In genomic region chrX:52988985-52989917, GRCh38 we compare ENCODE assay signal across 12 cellular contexts. TPM values are rescaled to one million over a fixed set of nuclear protein-coding genes. Genes with fewer than 3 reads are reported as not detected.
DNase-seq lines count a peak whose midpoint lies in the region; ATAC-seq and TF ChIP-seq lines count a peak whose summit lies in the region.
"Had no signal": no experiment of that assay in that cellular context is flagged by ENCODE, and none has a peak within 500 bp of the region (broad histone marks: within the 10 kb centered on the region; RNA-seq: fewer than 3 reads in every experiment).

No MANE protein-coding gene starts in this region.

- intact Hi-C loops in heart right ventricle (cut with DNase I): no loop called here

- no peaks in the 10 kb centered on the region for H3K36me3 ChIP-seq in heart right ventricle
- no peaks in the 10 kb centered on the region for H3K36me3 ChIP-seq in suprapubic skin

- 81 to 85% methylated on average over 14 of the region's 14 CpGs for WGBS in heart right ventricle, 2 donors
- 78% methylated on average over 13 of the region's 14 CpGs for WGBS in suprapubic skin

- H3K27ac ChIP-seq in RWPE1 (no peak overlapping the region), heart right ventricle (peak overlapping the region in 7 of 10 donors; percentile 28 to 58 (median 48)), suprapubic skin (peak overlapping the region; percentile 14), coronary artery (peak overlapping the region in 1 of 2 donors; percentile 68)

- H3K4me3 ChIP-seq in heart right ventricle: no peak overlapping the region
- no peak overlapping the region for H3K4me3 ChIP-seq in suprapubic skin
- H3K4me3 ChIP-seq in coronary artery: no peak overlapping the region

- no peak for TF ChIP-seq CTCF in RWPE1 (conservative IDR thresholded peaks at IDR 0.05; ENCODE audit: low read depth)
- TF ChIP-seq CTCF in heart right ventricle (IDR thresholded peaks at IDR 0.05): no peak
- no peak for TF ChIP-seq CTCF in suprapubic skin (IDR thresholded peaks at IDR 0.05)
- no peak for TF ChIP-seq CTCF in coronary artery (IDR thresholded peaks at IDR 0.05)

- ATAC-seq in heart right ventricle: peak in 4 of 8 donors; percentile 21 to 40 (median 32)

- H3K9me3 ChIP-seq in heart right ventricle (no peaks in the 10 kb centered on the region), suprapubic skin (no peaks in the 10 kb centered on the region)

- peaks cover 0 to 37% (median 0%) of the 10 kb centered on the region in 7 donors for H3K27me3 ChIP-seq in heart right ventricle
- no peaks in the 10 kb centered on the region for H3K27me3 ChIP-seq in suprapubic skin

- POLR2A ChIA-PET in RWPE1 (lab: Yijun Ruan, JAX; ENCODE audit: low non-redundant PET): no interaction called here

- CTCF ChIA-PET in RWPE1 (lab: Yijun Ruan, JAX): interaction anchor here (0.6 kb wide), 1 partner anchor 84 kb away, joined by 4 read pairs; no protein-coding TSS in a partner anchor

- no peak for TF ChIP-seq EP300 in suprapubic skin (IDR thresholded peaks at IDR 0.05)

- TF ChIP-seq POLR2A in suprapubic skin (IDR thresholded peaks at IDR 0.05): no peak

- peaks cover 0 to 31% (median 16%) of the 10 kb centered on the region in 9 donors for H3K4me1 ChIP-seq in heart right ventricle
- peaks cover 15% of the 10 kb centered on the region for H3K4me1 ChIP-seq in suprapubic skin

- peak; percentile 4 for DNase-seq in activated naive CD4-positive, alpha-beta T cell treated with Interleukin-2 at 50 U/mL for 16 hours
- DNase-seq in activated naive CD4-positive, alpha-beta T cell treated with anti-CD3 and anti-CD28 coated beads, Interleukin-2, amount 50 U/mL, for 16 hours: no peak
- DNase-seq in RWPE1 (ENCODE audit: low spot score) (peak; percentile 5), heart right ventricle (no peak), suprapubic skin (ENCODE audit: low spot score in 2 of 2) (peak in 1 of 2 donors; percentile 29), coronary artery (ENCODE audit: low spot score) (no peak), GDM1 (lab: John Stamatoyannopoulos, UW) (no peak), amniotic stem cell (lab: John Stamatoyannopoulos, UW) (no peak)
- DNase-seq: DMS153, midbrain, NCI-H1417 treated with DMSO at 0.1 percent for 48 hours had no signal

RNA-seq across cellular contexts. Expression of gene FAM156A, which starts 30.9 kb away (rescaled TPM):
- total RNA-seq in heart right ventricle (1 to 10 TPM; 5.5 to 9.4 (median 7.1) TPM), suprapubic skin (10 to 100 TPM; 13.1 to 38.1 (median 24.8) TPM)
- 10 to 100 TPM; 11.9 to 12.4 TPM for polyA plus RNA-seq in heart right ventricle

RNA-seq across cellular contexts. Expression of gene GPR173, which starts 59.3 kb away (rescaled TPM):
- 1 to 10 TPM in 3 of 10 donors, under 1 TPM in 7; 0.54 to 2.5 (median 0.73) TPM for total RNA-seq in heart right ventricle
- under 1 TPM; 0.70 to 0.95 TPM for polyA plus RNA-seq in heart right ventricle
- 1 to 10 TPM in 1 of 4 donors, under 1 TPM in 3; 0.21 to 2.3 (median 0.72) TPM for total RNA-seq in suprapubic skin
- total RNA-seq: T-helper 2 cell treated with Interferon-gamma antibody and Interleukin-4, amounts not matched to agents 100 ng/mL and 5 ng/mL, for 36 hours had no signal

Comparison
In these comparisons a context has a peak if more than half of its experiments do, and no peak if none do; other contexts are left out.
1. DNase-seq: peak in activated naive CD4-positive, alpha-beta T cell treated with Interleukin-2 at 50 U/mL for 16 hours (single experiment) and RWPE1 (single experiment); none in activated naive CD4-positive, alpha-beta T cell treated with anti-CD3 and anti-CD28 coated beads, Interleukin-2, amount 50 U/mL, for 16 hours (single experiment), heart right ventricle (0 of 2), coronary artery (single experiment), GDM1 (single experiment) and amniotic stem cell (single experiment).